8 cellular contexts compared by ENCODE assay signal in genomic region chr7:92717982-92718716, GRCh38.
DNase-seq lines count a peak whose midpoint lies in the region; ATAC-seq and TF ChIP-seq lines count a peak whose summit lies in the region.

No MANE protein-coding gene starts in this region.

- H4K8ac ChIP-seq in mesendoderm (ENCODE audit: low read depth, low read length): no peak overlapping the region

- no peak overlapping the region for H2AK5ac ChIP-seq in mesendoderm (ENCODE audit: low read length)

- no peak for TF ChIP-seq CTCF in AG09309 (IDR thresholded peaks at IDR 0.05; ENCODE audit: control insufficient read depth, insufficient read depth, low read depth, low read length, missing control alignments)

- H3K18ac ChIP-seq in mesendoderm (ENCODE audit: low read length): no peak overlapping the region

- peak; percentile 61 for ATAC-seq in GM19452 (IDR thresholded peaks at IDR 0.05; ENCODE audit: unreplicated experiment)

- H3K4me1 ChIP-seq in mononuclear cell (ENCODE audit: insufficient read depth, low read length) (peaks cover 16% of the 10 kb centered on the region), mesendoderm (ENCODE audit: control insufficient read depth, low read depth, low read length) (no peaks in the 10 kb centered on the region)

- H3K56ac ChIP-seq in mesendoderm (ENCODE audit: low read length): no peak overlapping the region

- no peak overlapping the region for H4K5ac ChIP-seq in mesendoderm (ENCODE audit: low read length)

- no peak overlapping the region for H3K4ac ChIP-seq in mesendoderm (ENCODE audit: low read depth, low read length)

- no peak overlapping the region for H3K27ac ChIP-seq in mesendoderm (ENCODE audit: low read depth, low read length)

- no CpG with 5 or more reads among the region's 19 CpGs for WGBS in mesendoderm (ENCODE audit: extremely low coverage, insufficient coverage, low lambda C conversion rate)

- H3K23ac ChIP-seq in mesendoderm (ENCODE audit: low read length): no peak overlapping the region

- H3K9ac ChIP-seq in mesendoderm (ENCODE audit: low read length): no peak overlapping the region

- no peak overlapping the region for H2BK15ac ChIP-seq in mesendoderm (replicated peaks; ENCODE audit: low read depth)

- H3K79me1 ChIP-seq in mesendoderm (ENCODE audit: low read length): no peaks in the 10 kb centered on the region

- DNase-seq in AG09309 (ENCODE audit: low read depth): no peak
- DNase-seq in LoVo (ENCODE audit: low spot score): peak; percentile 70
- DNase-seq in activated CD4-positive, alpha-beta T cell treated with anti-CD3 and anti-CD28 coated beads for 4 hours: peak; percentile 45 to 49
- DNase-seq in dedifferentiated amniotic fluid mesenchymal stem cell (ENCODE audit: extremely low spot score): peak; percentile 74
- peak; percentile 9 to 25 for DNase-seq in stimulated activated CD8-positive, alpha-beta memory T cell treated with anti-CD3 and anti-CD28 coated beads, Interleukin-4, amount 100 ng/mL, for 4 hours (ENCODE audit: low read depth in 2 of 2, low spot score in 1 of 2)
- DNase-seq in mesendoderm: no peak

- H3K79me2 ChIP-seq in mesendoderm (ENCODE audit: control insufficient read depth, insufficient read depth, low read length): no peaks in the 10 kb centered on the region

- no peak overlapping the region for H3K4me2 ChIP-seq in mesendoderm (ENCODE audit: low read length)

- no peak overlapping the region for H2BK5ac ChIP-seq in mesendoderm (ENCODE audit: low read length)

- no peaks in the 10 kb centered on the region for H3K9me3 ChIP-seq in mononuclear cell (ENCODE audit: low read depth, low read length)

- H3K27me3 ChIP-seq in mononuclear cell (ENCODE audit: insufficient read depth, low read length) (no peaks in the 10 kb centered on the region), mesendoderm (ENCODE audit: insufficient read depth, low read length, poor library complexity) (no peaks in the 10 kb centered on the region)

- no peaks in the 10 kb centered on the region for H3K36me3 ChIP-seq in mesendoderm (ENCODE audit: control insufficient read depth, insufficient read depth, low read length)

- H3K4me3 ChIP-seq in AG09309 (ENCODE audit: control insufficient read depth, low read depth, low read length) (peak overlapping the region; percentile 39), mononuclear cell (ENCODE audit: low read length) (peak overlapping the region; percentile 47), mesendoderm (ENCODE audit: low read length) (no peak overlapping the region)

- no peak overlapping the region for H2BK120ac ChIP-seq in mesendoderm (ENCODE audit: low read depth, low read length)

Comparison
In these comparisons a context has a peak if more than half of its experiments do, and no peak if none do; other contexts are left out.
1. DNase-seq: peak in LoVo (single experiment), activated CD4-positive, alpha-beta T cell treated with anti-CD3 and anti-CD28 coated beads for 4 hours (2 of 2), dedifferentiated amniotic fluid mesenchymal stem cell (single experiment) and stimulated activated CD8-positive, alpha-beta memory T cell treated with anti-CD3 and anti-CD28 coated beads, Interleukin-4, amount 100 ng/mL, for 4 hours (2 of 2); none in AG09309 (single experiment) and mesendoderm (single experiment).